In genomic region chr19:50836543-50837195, GRCh38 we compare ENCODE assay signal across 1 cellular context.
TF ChIP-seq lines count a peak whose summit lies in the region.

No MANE protein-coding gene starts in this region.

TF ChIP-seq in HCT116, 20 proteins besides CTCF, POLR2A, EP300 and RAD21 (continued from another document):
- TF ChIP-seq YY1 (IDR thresholded peaks at IDR 0.05; ENCODE audit: extremely low read depth, insufficient replicate concordance, low read depth, low read length) (no peak), EGR1 (IDR thresholded peaks at IDR 0.05; ENCODE audit: low read depth) (no peak), SIN3A (IDR thresholded peaks at IDR 0.05; ENCODE audit: low read depth) (no peak), EZH2 (IDR thresholded peaks at IDR 0.05) (no peak), JUND (IDR thresholded peaks at IDR 0.05) (no peak), FOSL1 (IDR thresholded peaks at IDR 0.05; ENCODE audit: low read depth) (no peak), SRF (IDR thresholded peaks at IDR 0.05; ENCODE audit: low read depth) (no peak), POLR2AphosphoS5 (IDR thresholded peaks at IDR 0.05; ENCODE audit: low read depth, low read length) (no peak), MAX (IDR thresholded peaks at IDR 0.05) (no peak), TCF7L2 (IDR thresholded peaks at IDR 0.05; ENCODE audit: borderline replicate concordance, extremely low read depth, insufficient read depth, insufficient read length) (no peak), ZBTB33 (IDR thresholded peaks at IDR 0.05; ENCODE audit: extremely low read depth, insufficient replicate concordance, low read length) (no peak), CBX3 (IDR thresholded peaks at IDR 0.05; ENCODE audit: low read depth) (no peak)
